Comparison of ENCODE assay signal across 34 cellular contexts in the genomic region with DNA sequence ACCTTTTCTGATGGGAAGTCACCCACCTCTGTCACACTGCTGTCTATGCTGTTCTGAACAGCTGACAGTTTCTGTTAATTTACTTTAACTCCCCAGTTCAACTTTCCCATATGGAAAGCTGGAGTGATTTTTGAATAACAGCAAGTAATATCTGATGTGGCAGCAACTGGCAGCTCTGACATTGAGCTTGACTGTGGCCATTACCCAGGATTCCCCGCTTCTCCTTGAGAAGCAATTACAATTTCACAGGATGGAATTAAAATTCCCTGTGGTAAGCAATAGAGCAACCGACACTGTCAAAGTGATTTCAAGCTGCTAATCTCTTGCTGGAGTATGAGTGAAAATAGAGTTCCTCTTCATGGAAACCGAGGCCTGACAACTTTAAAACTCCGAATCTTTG.
"Had no signal": no experiment of that assay in that cellular context is flagged by ENCODE, and none has a peak within 500 bp of the region (broad histone marks: within the 10 kb centered on the region; RNA-seq: fewer than 3 reads in every experiment).

No MANE protein-coding gene starts in this region.

- H3K27me3 ChIP-seq: breast epithelium, MG63, Peyer's patch had no signal

- H3K27ac Mint-ChIP-seq: activated CD4-positive, alpha-beta memory T cell treated with anti-CD3 and anti-CD28 coated beads, Interleukin-2, amount 10 ng/mL, durations not matched to agents 7 days and 5 days; activated CD8-positive, alpha-beta memory T cell treated with anti-CD3 and anti-CD28 coated beads, Interleukin-2, amount 10 ng/mL, durations not matched to agents 7 days and 5 days; activated naive CD4-positive, alpha-beta T cell treated with anti-CD3 and anti-CD28 coated beads, Interleukin-2, amount 10 ng/mL, durations not matched to agents 7 days and 5 days; activated naive CD8-positive, alpha-beta T cell; activated naive CD8-positive, alpha-beta T cell treated with anti-CD3 and anti-CD28 coated beads, Interleukin-2, amount 50 U/mL, for 24 hours had no signal

- H3K4me1 Mint-ChIP-seq: activated CD4-positive, alpha-beta memory T cell treated with anti-CD3 and anti-CD28 coated beads, Interleukin-2, amount 10 ng/mL, durations not matched to agents 7 days and 5 days; activated CD8-positive, alpha-beta memory T cell treated with anti-CD3 and anti-CD28 coated beads, Interleukin-2, amount 10 ng/mL, durations not matched to agents 7 days and 5 days; activated naive CD4-positive, alpha-beta T cell treated with anti-CD3 and anti-CD28 coated beads, Interleukin-2, amount 10 ng/mL, durations not matched to agents 7 days and 5 days; activated naive CD8-positive, alpha-beta T cell treated with anti-CD3 and anti-CD28 coated beads, Interleukin-2, amount 50 U/mL, for 24 hours had no signal

- H3K36me3 ChIP-seq: breast epithelium, MG63, Peyer's patch, WERI-Rb-1 had no signal

- DNase-seq: activated CD4-positive, alpha-beta memory T cell treated with anti-CD3 and anti-CD28 coated beads, Interleukin-2, amount 10 ng/mL, durations not matched to agents 7 days and 5 days; activated CD4-positive, alpha-beta T cell treated with anti-CD3 and anti-CD28 coated beads for 1 hour; activated CD4-positive, alpha-beta T cell treated with anti-CD3 and anti-CD28 coated beads for 48 hours; activated CD4-positive, CD25-positive, alpha-beta regulatory T cell; activated CD8-positive, alpha-beta memory T cell treated with anti-CD3 and anti-CD28 coated beads for 24 hours; activated CD8-positive, alpha-beta memory T cell treated with anti-CD3 and anti-CD28 coated beads, Interleukin-2, amount 10 ng/mL, durations not matched to agents 7 days and 5 days; activated CD8-positive, alpha-beta memory T cell treated with anti-CD3 and anti-CD28 coated beads, Interleukin-2, amount 50 U/mL, for 48 hours; activated effector memory CD4-positive, alpha-beta T cell treated with Interleukin-2 at 50 U/mL for 16 hours; activated naive CD4-positive, alpha-beta T cell treated with anti-CD3 and anti-CD28 coated beads, Interleukin-2, amount 10 ng/mL, durations not matched to agents 7 days and 5 days; activated naive CD8-positive, alpha-beta T cell treated with anti-CD3 and anti-CD28 coated beads, Interleukin-2, amount 50 U/mL, for 24 hours; activated T-cell treated with anti-CD3 and anti-CD28 coated beads, Interleukin-2, amount 50 U/mL, for 48 hours; anterior cingulate cortex; Kasumi-1; KG1; MG63; NCI-H1048; NCI-H1105 treated with DMSO at 0.1 percent for 48 hours; NCI-H1436; NCI-H1694; NCI-H1930; NCI-H2081 treated with DMSO at 0.1 percent for 48 hours; NCI-H446; NCI-H510A treated with DMSO at 0.1 percent for 48 hours; NCI-H69; NCI-H82; NK-92 treated with Interleukin-12 subunit alpha and Interleukin-12 subunit beta, amount 100 ng/mL, for 24 hours; PC-3; Peyer's patch; SIG-M5; T1000; WERI-Rb-1 had no signal

- H3K4me3 ChIP-seq: breast epithelium, MG63, Peyer's patch had no signal

- H3K4me3 Mint-ChIP-seq: activated CD4-positive, alpha-beta memory T cell treated with anti-CD3 and anti-CD28 coated beads, Interleukin-2, amount 10 ng/mL, durations not matched to agents 7 days and 5 days; activated CD8-positive, alpha-beta memory T cell treated with anti-CD3 and anti-CD28 coated beads, Interleukin-2, amount 10 ng/mL, durations not matched to agents 7 days and 5 days; activated naive CD4-positive, alpha-beta T cell treated with anti-CD3 and anti-CD28 coated beads, Interleukin-2, amount 10 ng/mL, durations not matched to agents 7 days and 5 days; activated naive CD8-positive, alpha-beta T cell; activated naive CD8-positive, alpha-beta T cell treated with anti-CD3 and anti-CD28 coated beads, Interleukin-2, amount 50 U/mL, for 24 hours had no signal

- H3K27me3 Mint-ChIP-seq: activated CD4-positive, alpha-beta memory T cell treated with anti-CD3 and anti-CD28 coated beads, Interleukin-2, amount 10 ng/mL, durations not matched to agents 7 days and 5 days; activated naive CD4-positive, alpha-beta T cell treated with anti-CD3 and anti-CD28 coated beads, Interleukin-2, amount 10 ng/mL, durations not matched to agents 7 days and 5 days; activated naive CD8-positive, alpha-beta T cell; activated naive CD8-positive, alpha-beta T cell treated with anti-CD3 and anti-CD28 coated beads, Interleukin-2, amount 50 U/mL, for 24 hours had no signal

- H3K9me3 ChIP-seq: breast epithelium, MG63, Peyer's patch had no signal

- H3K36me3 Mint-ChIP-seq: activated CD8-positive, alpha-beta memory T cell treated with anti-CD3 and anti-CD28 coated beads, Interleukin-2, amount 10 ng/mL, durations not matched to agents 7 days and 5 days; activated naive CD4-positive, alpha-beta T cell treated with anti-CD3 and anti-CD28 coated beads, Interleukin-2, amount 10 ng/mL, durations not matched to agents 7 days and 5 days; activated naive CD8-positive, alpha-beta T cell had no signal

- H3K9me3 Mint-ChIP-seq: activated naive CD4-positive, alpha-beta T cell treated with anti-CD3 and anti-CD28 coated beads, Interleukin-2, amount 10 ng/mL, durations not matched to agents 7 days and 5 days had no signal

- H3K27ac ChIP-seq: breast epithelium, Peyer's patch, RWPE1, WERI-Rb-1 had no signal

- H3K4me1 ChIP-seq: breast epithelium, Peyer's patch had no signal
